In genomic region chr5:138467711-138468132, GRCh38 we compare ENCODE assay signal across 9 cellular contexts. TPM values are rescaled to one million over a fixed set of nuclear protein-coding genes. Genes with fewer than 3 reads are reported as not detected.
A peak's percentile ranks its signal among the peaks of the same experiment; 100 is the strongest.
DNase-seq lines count a peak whose midpoint lies in the region; ATAC-seq, FAIRE-seq and TF ChIP-seq lines count a peak whose summit lies in the region.
"Had no signal": no experiment of that assay in that cellular context is flagged by ENCODE, and none has a peak within 500 bp of the region (broad histone marks: within the 10 kb centered on the region; RNA-seq: fewer than 3 reads in every experiment).

No MANE protein-coding gene starts in this region.

- H3K27me3 ChIP-seq in thoracic aorta (replicated peaks; ENCODE audit: insufficient read depth) (no peaks in the 10 kb centered on the region), small intestine (ENCODE audit: control insufficient read depth in 2 of 2, insufficient read depth in 2 of 2, low read length in 2 of 2) (no peaks in the 10 kb centered on the region), MM.1S (replicated peaks; ENCODE audit: insufficient read depth, low read length) (peaks cover 30% of the 10 kb centered on the region)

- H3K9me2 ChIP-seq in MM.1S (replicated peaks; ENCODE audit: insufficient read depth, low read length) = no peaks in the 10 kb centered on the region

- no peaks in the 10 kb centered on the region for H3K79me2 ChIP-seq in MM.1S (ENCODE audit: low read length)

- H3K9ac ChIP-seq in MM.1S (ENCODE audit: low read length) = no peak overlapping the region

- H3K36me3 Mint-ChIP-seq in activated naive CD4-positive, alpha-beta T cell treated with anti-CD3 and anti-CD28 coated beads, Interleukin-2, amount 50 U/mL, for 24 hours = peaks cover 14% of the 10 kb centered on the region

- no peak for DNase-seq in activated naive CD4-positive, alpha-beta T cell (lab: John Stamatoyannopoulos, UW)
- DNase-seq in left kidney (ENCODE audit: low read depth, low spot score) = peak; percentile 35
- no peak for DNase-seq in thoracic aorta (ENCODE audit: low spot score)
- DNase-seq in small intestine = no peak
- DNase-seq in MM.1S = no peak

- H3K9me3 ChIP-seq in thoracic aorta = no peaks in the 10 kb centered on the region
- H3K9me3 ChIP-seq in small intestine (ENCODE audit: control insufficient read depth, low read depth) = no peaks in the 10 kb centered on the region
- H3K9me3 ChIP-seq in MM.1S (replicated peaks; ENCODE audit: insufficient read depth, low read length) = no peaks in the 10 kb centered on the region

- H3K9me3 Mint-ChIP-seq in activated naive CD4-positive, alpha-beta T cell treated with anti-CD3 and anti-CD28 coated beads, Interleukin-2, amount 50 U/mL, for 24 hours = no peaks in the 10 kb centered on the region

- H3K4me2 ChIP-seq in MM.1S (ENCODE audit: low read depth, low read length) = no peak overlapping the region

- H3K27me3 Mint-ChIP-seq in activated naive CD4-positive, alpha-beta T cell treated with anti-CD3 and anti-CD28 coated beads, Interleukin-2, amount 50 U/mL, for 24 hours = no peaks in the 10 kb centered on the region

- no peak overlapping the region for H2AFZ ChIP-seq in MM.1S (ENCODE audit: low read length)

- H3K4me1 Mint-ChIP-seq in activated naive CD4-positive, alpha-beta T cell treated with anti-CD3 and anti-CD28 coated beads, Interleukin-2, amount 50 U/mL, for 24 hours = peaks cover 25% of the 10 kb centered on the region

- no peak for TF ChIP-seq CTCF in thoracic aorta (IDR thresholded peaks at IDR 0.05)
- no peak for TF ChIP-seq CTCF in MM.1S (IDR thresholded peaks at IDR 0.05; ENCODE audit: low read length)

- WGBS in small intestine, 3 donors = 90 to 96% (median 94%) methylated on average over 14 of the region's 14 CpGs

- ATAC-seq in thoracic aorta (ENCODE audit: insufficient number of reproducible peaks, low FRiP score, low read depth) (no peak), GM18909 (IDR thresholded peaks at IDR 0.05; ENCODE audit: poor library complexity, unreplicated experiment) (no peak)
- ATAC-seq: left colon had no signal

- peak overlapping the region; percentile 91 for H3K4me3 Mint-ChIP-seq in activated naive CD4-positive, alpha-beta T cell treated with anti-CD3 and anti-CD28 coated beads, Interleukin-2, amount 50 U/mL, for 24 hours

- H4K20me1 ChIP-seq in MM.1S (ENCODE audit: insufficient read depth, low read length) = no peaks in the 10 kb centered on the region

- peaks cover 6% of the 10 kb centered on the region; the same call in 1 of the 2 replicates for H3F3A ChIP-seq in MM.1S (ENCODE audit: insufficient read depth, low read length)

- no peak for FAIRE-seq in small intestine (lab: Jason Lieb, UNC)

- peaks cover 12 to 36% of the 10 kb centered on the region in 2 donors for H3K4me1 ChIP-seq in thoracic aorta (ENCODE audit: control insufficient read depth in 1 of 2, low read depth in 2 of 2)
- H3K4me1 ChIP-seq in small intestine (ENCODE audit: control insufficient read depth in 2 of 2, insufficient read depth in 1 of 2, low read depth in 1 of 2, low read length in 1 of 2) = peaks cover 0 to 8% of the 10 kb centered on the region in 2 donors
- no peaks in the 10 kb centered on the region for H3K4me1 ChIP-seq in MM.1S (ENCODE audit: low read length)

- H3K27ac ChIP-seq in angular gyrus (ENCODE audit: low read depth, low read length) = peak overlapping the region; percentile 30
- no peak overlapping the region for H3K27ac ChIP-seq in thoracic aorta
- no peak overlapping the region for H3K27ac ChIP-seq in small intestine (ENCODE audit: low read depth in 1 of 2, low read length in 1 of 2)
- H3K27ac ChIP-seq in MM.1S (ENCODE audit: low read length) = no peak overlapping the region

- peak overlapping the region; percentile 69 for H3K27ac Mint-ChIP-seq in activated naive CD4-positive, alpha-beta T cell treated with anti-CD3 and anti-CD28 coated beads, Interleukin-2, amount 50 U/mL, for 24 hours

- H3K4me3 ChIP-seq in thoracic aorta (peak overlapping the region; percentile 84), small intestine (ENCODE audit: low read depth in 1 of 2, low read length in 2 of 2) (no peak overlapping the region), MM.1S (ENCODE audit: low read length) (no peak overlapping the region)

- peaks cover 8% of the 10 kb centered on the region for H3K36me3 ChIP-seq in thoracic aorta
- H3K36me3 ChIP-seq in small intestine (ENCODE audit: control insufficient read depth in 2 of 2, insufficient read depth in 2 of 2, low read length in 2 of 2) = peaks cover 0 to 3% of the 10 kb centered on the region in 2 donors
- no peaks in the 10 kb centered on the region for H3K36me3 ChIP-seq in MM.1S (replicated peaks; ENCODE audit: insufficient read depth, low read length)

RNA-seq across cellular contexts. Expression of gene EGR1, which starts 2.4 kb away (rescaled TPM):
- 100 to 1,000 TPM in 1 of 2 donors, 10 to 100 TPM in 1; 98.3 to 340 TPM for total RNA-seq in thoracic aorta
- 100 to 1,000 TPM in 1 of 3 donors, 1 to 10 TPM in 2; 3.4 to 137 (median 4.1) TPM for polyA plus RNA-seq in small intestine

RNA-seq across cellular contexts. Expression of gene REEP2, which starts 28.9 kb away (rescaled TPM):
- total RNA-seq in thoracic aorta = 10 to 100 TPM in 1 of 2 donors, 1 to 10 TPM in 1; 8.9 to 11.5 TPM
- 1 to 10 TPM; 2.2 to 6.0 (median 2.7) TPM for polyA plus RNA-seq in small intestine
